ENCODE assay signal across 8 cellular contexts in genomic region chr4:155809835-155810234, GRCh38. TPM values are rescaled to one million over a fixed set of nuclear protein-coding genes. Genes with fewer than 3 reads are reported as not detected.
DNase-seq lines count a peak whose midpoint lies in the region; ATAC-seq, FAIRE-seq and TF ChIP-seq lines count a peak whose summit lies in the region.

No MANE protein-coding gene starts in this region.

- intact Hi-C loops in activated CD4-positive, alpha-beta memory T cell treated with anti-CD3 and anti-CD28 coated beads for 36 hours (cut with micrococcal nuclease), result loop anchor here (1.0 kb wide), 1 partner anchor 143 kb away; the partner anchor contains the start of gene CTSO

- ATAC-seq in GM19043 (IDR thresholded peaks at IDR 0.05; ENCODE audit: low read depth, unreplicated experiment) (peak; percentile 99), HG03095 (IDR thresholded peaks at IDR 0.05; ENCODE audit: unreplicated experiment) (peak; percentile 96)

- CTCF ChIA-PET in activated CD4-positive, alpha-beta memory T cell treated with anti-CD3 and anti-CD28 coated beads for 36 hours (lab: Charles Lee), result interaction anchor here (0.7 to 2.4 kb wide), 4 partner anchors 9 to 1325 kb away, joined by 3 to 32 read pairs (median 4); partner anchors contain the start of gene CTSO

- H3K4me3 Mint-ChIP-seq in activated CD4-positive, alpha-beta memory T cell treated with anti-CD3 and anti-CD28 coated beads for 36 hours, result no peak overlapping the region

- no peaks in the 10 kb centered on the region for H3K36me3 Mint-ChIP-seq in activated CD4-positive, alpha-beta memory T cell treated with anti-CD3 and anti-CD28 coated beads for 36 hours

- DNase-seq in D721Med (ENCODE audit: insufficient read length, low spot score) (no peak), NCI-H2081 treated with DMSO at 0.1 percent for 48 hours (lab: John Stamatoyannopoulos, UW) (peak; percentile 58), glomerular visceral epithelial cell (ENCODE audit: extremely low spot score) (peak; percentile 79), putamen (ENCODE audit: low spot score) (peak; percentile 56)
- no peak for DNase-seq in activated CD4-positive, alpha-beta memory T cell treated with anti-CD3 and anti-CD28 coated beads for 36 hours

- H3K4me1 Mint-ChIP-seq in activated CD4-positive, alpha-beta memory T cell treated with anti-CD3 and anti-CD28 coated beads for 36 hours (ENCODE audit: low read depth), result no peaks in the 10 kb centered on the region

- peak; percentile 78 for TF ChIP-seq CTCF in D721Med (IDR thresholded peaks at IDR 0.05; ENCODE audit: insufficient read depth, missing control alignments)
- TF ChIP-seq CTCF in WI38 (IDR thresholded peaks at IDR 0.05; ENCODE audit: low read depth, low read length), result peak; percentile 30; the same call in 1 of the 2 replicates

- no peaks in the 10 kb centered on the region for H3K9me3 Mint-ChIP-seq in activated CD4-positive, alpha-beta memory T cell treated with anti-CD3 and anti-CD28 coated beads for 36 hours

- no peak for FAIRE-seq in D721Med (lab: Jason Lieb, UNC)

- peaks cover 3% of the 10 kb centered on the region for H3K27me3 Mint-ChIP-seq in activated CD4-positive, alpha-beta memory T cell treated with anti-CD3 and anti-CD28 coated beads for 36 hours

- POLR2A ChIA-PET in activated CD4-positive, alpha-beta memory T cell treated with anti-CD3 and anti-CD28 coated beads for 36 hours (lab: Charles Lee), result no interaction called here

- no peak overlapping the region for H3K27ac Mint-ChIP-seq in activated CD4-positive, alpha-beta memory T cell treated with anti-CD3 and anti-CD28 coated beads for 36 hours

- H3K4me3 ChIP-seq in WI38 (ENCODE audit: low read depth, low read length), result no peak overlapping the region

RNA-seq across cellular contexts. Expression of gene GUCY1B1, which starts 51.0 kb away (rescaled TPM):
- total RNA-seq in activated CD4-positive, alpha-beta memory T cell treated with anti-CD3 and anti-CD28 coated beads for 36 hours, result under 1 TPM; 0.24 to 0.36 TPM

RNA-seq across cellular contexts. Expression of gene ASIC5, which starts 56.2 kb away (rescaled TPM):
- total RNA-seq in activated CD4-positive, alpha-beta memory T cell treated with anti-CD3 and anti-CD28 coated beads for 36 hours, result not detected

Comparison
In these comparisons a context has a peak if more than half of its experiments do, and no peak if none do; other contexts are left out.
1. DNase-seq: peak in NCI-H2081 treated with DMSO at 0.1 percent for 48 hours (single experiment), glomerular visceral epithelial cell (single experiment) and putamen (single experiment); none in D721Med (single experiment) and activated CD4-positive, alpha-beta memory T cell treated with anti-CD3 and anti-CD28 coated beads for 36 hours (single experiment).